9 cellular contexts compared by ENCODE assay signal in genomic region chr11:18246379-18247161, GRCh38. TPM values are rescaled to one million over a fixed set of nuclear protein-coding genes. Genes with fewer than 3 reads are reported as not detected.
A peak's percentile ranks its signal among the peaks of the same experiment; 100 is the strongest.
DNase-seq lines count a peak whose midpoint lies in the region; ATAC-seq and TF ChIP-seq lines count a peak whose summit lies in the region.
"Not testable (repeated sequence)": the region's sequence is repeated elsewhere in the genome, so short reads cannot be mapped to it uniquely, and the experiment has no call there.
"Had no signal": no experiment of that assay in that cellular context is flagged by ENCODE, and none has a peak within 500 bp of the region (broad histone marks: within the 10 kb centered on the region; RNA-seq: fewer than 3 reads in every experiment).

No MANE protein-coding gene starts in this region.

- not testable (repeated sequence) for H3K27me3 Mint-ChIP-seq in activated T-cell treated with anti-CD3 and anti-CD28 coated beads, Interleukin-2, amount 50 U/mL, for 4 hours (ENCODE audit: low read depth)

- H3K4me3 Mint-ChIP-seq in activated T-cell treated with anti-CD3 and anti-CD28 coated beads, Interleukin-2, amount 50 U/mL, for 4 hours: peak overlapping the region; percentile 71
- H3K4me3 Mint-ChIP-seq in stimulated activated effector memory CD8-positive, alpha-beta T cell treated with anti-CD3 and anti-CD28 coated beads, Interleukin-12 subunit alpha, Interleukin-12 subunit beta, amount 100 ng/mL, for 72 hours: peak overlapping the region; percentile 77

- DNase-seq in GM13976 (ENCODE audit: low spot score) (peak; percentile 64), NOMO-1 treated with DMSO at 0.1 percent for 48 hours (lab: John Stamatoyannopoulos, UW; ENCODE audit: unreplicated experiment) (peak; percentile 41)
- not testable (repeated sequence) for DNase-seq in activated T-cell treated with anti-CD3 and anti-CD28 coated beads, Interleukin-2, amount 50 U/mL, for 4 hours
- peak; percentile 11 to 65 for DNase-seq in stimulated activated effector memory CD8-positive, alpha-beta T cell treated with anti-CD3 and anti-CD28 coated beads, Interleukin-12 subunit alpha, Interleukin-12 subunit beta, amount 100 ng/mL, for 72 hours (ENCODE audit: low spot score in 2 of 2)

- H3K27ac Mint-ChIP-seq in stimulated activated effector memory CD8-positive, alpha-beta T cell treated with anti-CD3 and anti-CD28 coated beads, Interleukin-12 subunit alpha, Interleukin-12 subunit beta, amount 100 ng/mL, for 72 hours: peak overlapping the region; percentile 83

- ATAC-seq in GM19372 (IDR thresholded peaks at IDR 0.05; ENCODE audit: low read depth, unreplicated experiment) (peak; percentile 69), HG02610 (IDR thresholded peaks at IDR 0.05; ENCODE audit: unreplicated experiment) (peak; percentile 74), HG03196 (IDR thresholded peaks at IDR 0.05; ENCODE audit: unreplicated experiment) (peak; percentile 71), esophagus mucosa (peak; percentile 75)
- peak; percentile 69 to 72 for ATAC-seq in activated T-cell treated with anti-CD3 and anti-CD28 coated beads, Interleukin-2, amount 50 U/mL, for 4 hours
- ATAC-seq in stimulated activated effector memory CD8-positive, alpha-beta T cell treated with anti-CD3 and anti-CD28 coated beads, Interleukin-12 subunit alpha, Interleukin-12 subunit beta, amount 100 ng/mL, for 72 hours: peak; percentile 85

- H3K9me3 Mint-ChIP-seq in activated T-cell treated with anti-CD3 and anti-CD28 coated beads, Interleukin-2, amount 50 U/mL, for 4 hours; stimulated activated effector memory CD8-positive, alpha-beta T cell treated with anti-CD3 and anti-CD28 coated beads, Interleukin-12 subunit alpha, Interleukin-12 subunit beta, amount 100 ng/mL, for 72 hours: not testable (repeated sequence)

- not testable (repeated sequence) for TF ChIP-seq CTCF in GM13976 (IDR thresholded peaks at IDR 0.05; ENCODE audit: borderline replicate concordance, control extremely low read depth, extremely low read depth, insufficient read depth, missing control alignments)

- in situ Hi-C loops in GM13976 (cut with MboI; ENCODE audit: low sequenced_read_pairs, unreplicated experiment): loop anchor here (25.0 kb wide), 1 partner anchor 491 kb away; the partner anchor contains the start of gene IGSF22

- not testable (repeated sequence) for H3K36me3 Mint-ChIP-seq in activated T-cell treated with anti-CD3 and anti-CD28 coated beads, Interleukin-2, amount 50 U/mL, for 4 hours (ENCODE audit: insufficient read depth); stimulated activated effector memory CD8-positive, alpha-beta T cell treated with anti-CD3 and anti-CD28 coated beads, Interleukin-12 subunit alpha, Interleukin-12 subunit beta, amount 100 ng/mL, for 72 hours

- H3K4me1 Mint-ChIP-seq in activated T-cell treated with anti-CD3 and anti-CD28 coated beads, Interleukin-2, amount 50 U/mL, for 4 hours (ENCODE audit: low read depth): peaks cover 19% of the 10 kb centered on the region
- peaks cover 19% of the 10 kb centered on the region for H3K4me1 Mint-ChIP-seq in stimulated activated effector memory CD8-positive, alpha-beta T cell treated with anti-CD3 and anti-CD28 coated beads, Interleukin-12 subunit alpha, Interleukin-12 subunit beta, amount 100 ng/mL, for 72 hours

RNA-seq across cellular contexts. Expression of gene SAA2, which starts 1.9 kb away (rescaled TPM):
- 1 to 10 TPM; 4.5 to 6.3 (median 5.0) TPM for total RNA-seq in activated T-cell treated with anti-CD3 and anti-CD28 coated beads, Interleukin-2, amount 50 U/mL, for 4 hours
- 19.0 TPM for total RNA-seq in esophagus mucosa

RNA-seq across cellular contexts. Expression of gene SAA4, which starts 10.0 kb away (rescaled TPM):
- not detected for total RNA-seq in activated T-cell treated with anti-CD3 and anti-CD28 coated beads, Interleukin-2, amount 50 U/mL, for 4 hours
- 0.64 TPM for total RNA-seq in esophagus mucosa
- total RNA-seq: sigmoid colon had no signal

RNA-seq across cellular contexts. Expression of gene SAA1, which starts 19.5 kb away (rescaled TPM):
- total RNA-seq in activated T-cell treated with anti-CD3 and anti-CD28 coated beads, Interleukin-2, amount 50 U/mL, for 4 hours: 1 to 10 TPM; 4.3 to 6.1 (median 5.6) TPM
- total RNA-seq in esophagus mucosa: 56.2 TPM
